ENCODE assay signal across 28 cellular contexts in genomic region chr3:47899495-47900108, GRCh38.
DNase-seq lines count a peak whose midpoint lies in the region; ATAC-seq and TF ChIP-seq lines count a peak whose summit lies in the region.
"Had no signal": no experiment of that assay in that cellular context is flagged by ENCODE, and none has a peak within 500 bp of the region (broad histone marks: within the 10 kb centered on the region; RNA-seq: fewer than 3 reads in every experiment).

No MANE protein-coding gene starts in this region.

- no peak overlapping the region for H3K4me3 Mint-ChIP-seq in brain
- H3K4me3 Mint-ChIP-seq: activated T-helper 1 cell treated with anti-CD3 and anti-CD28 coated beads, Interleukin-12 subunit alpha, Interleukin-12 subunit beta, Interleukin-2, Interleukin-4 antibody, amounts not matched to agents 30 ng/mL and 10 ng/mL and 1 ng/mL, durations not matched to agents 14 hours and 24 hours and 36 hours; B cell; WTC11 had no signal

- 83% methylated on average over 3 of the region's 3 CpGs for WGBS in smooth muscle cell (ENCODE audit: low lambda C conversion rate)

- peak overlapping the region; percentile 55 for H3K27ac ChIP-seq in smooth muscle cell (ENCODE audit: low read depth)
- H3K27ac ChIP-seq: esophagus muscularis mucosa, GM23248, KMS-11, lower lobe of right lung, neutrophil, psoas muscle, upper lobe of right lung had no signal

- H3K4me1 Mint-ChIP-seq in brain, result peaks cover 21% of the 10 kb centered on the region
- H3K4me1 Mint-ChIP-seq: B cell, WTC11 had no signal

- intact Hi-C loops in Right ventricle myocardium inferior (cut with DNase I), result no loop called here
- intact Hi-C loops in cardiac septum (cut with DNase I), result no loop called here

- H3K36me3 ChIP-seq in smooth muscle cell (ENCODE audit: low read depth), result peaks cover 4% of the 10 kb centered on the region
- H3K36me3 ChIP-seq: neutrophil had no signal

- no peaks in the 10 kb centered on the region for H3K27me3 Mint-ChIP-seq in brain
- H3K27me3 Mint-ChIP-seq: B cell had no signal

- H2AFZ ChIP-seq in smooth muscle cell (ENCODE audit: low read depth), result no peak overlapping the region
- H2AFZ ChIP-seq: GM23248 had no signal

- H3F3A ChIP-seq in smooth muscle cell (ENCODE audit: low read depth), result peaks cover 14% of the 10 kb centered on the region

- H3K9ac ChIP-seq in smooth muscle cell (ENCODE audit: low read depth), result no peak overlapping the region
- H3K9ac ChIP-seq: GM23248, KMS-11 had no signal

- peaks cover 60% of the 10 kb centered on the region for H3K36me3 Mint-ChIP-seq in brain

- H3K27me3 ChIP-seq in smooth muscle cell (ENCODE audit: low read depth), result no peaks in the 10 kb centered on the region
- H3K27me3 ChIP-seq: esophagus muscularis mucosa, neutrophil, upper lobe of right lung had no signal

- peak overlapping the region in 3 of 5 experiments; percentile 73 to 89 (median 83) for H3K27ac Mint-ChIP-seq in brain
- H3K27ac Mint-ChIP-seq: activated T-helper 1 cell treated with anti-CD3 and anti-CD28 coated beads, Interleukin-12 subunit alpha, Interleukin-12 subunit beta, Interleukin-2, Interleukin-4 antibody, amounts not matched to agents 30 ng/mL and 10 ng/mL and 1 ng/mL, durations not matched to agents 14 hours and 24 hours and 36 hours; B cell; WTC11 had no signal

- H4K20me1 ChIP-seq in smooth muscle cell (ENCODE audit: low read depth), result peaks cover 79% of the 10 kb centered on the region

- no peaks in the 10 kb centered on the region for H3K9me3 Mint-ChIP-seq in brain
- H3K9me3 Mint-ChIP-seq: activated T-helper 1 cell treated with anti-CD3 and anti-CD28 coated beads, Interleukin-12 subunit alpha, Interleukin-12 subunit beta, Interleukin-2, Interleukin-4 antibody, amounts not matched to agents 30 ng/mL and 10 ng/mL and 1 ng/mL, durations not matched to agents 14 hours and 24 hours and 36 hours; WTC11 had no signal

- no peaks in the 10 kb centered on the region for H3K9me3 ChIP-seq in smooth muscle cell (replicated peaks; ENCODE audit: low read depth)
- H3K9me3 ChIP-seq: esophagus muscularis mucosa, lower lobe of right lung, neutrophil, psoas muscle, upper lobe of right lung had no signal

- peak; percentile 37 for ATAC-seq in Right ventricle myocardium inferior
- ATAC-seq: lower lobe of right lung, psoas muscle, upper lobe of right lung, WTC11 had no signal

- no peaks in the 10 kb centered on the region for H3K4me1 ChIP-seq in smooth muscle cell (ENCODE audit: low read depth)
- H3K4me1 ChIP-seq: lower lobe of right lung, psoas muscle, upper lobe of right lung had no signal

- no peak for TF ChIP-seq CTCF in brain (conservative IDR thresholded peaks at IDR 0.05)
- TF ChIP-seq CTCF in smooth muscle cell (IDR thresholded peaks at IDR 0.05; ENCODE audit: borderline replicate concordance, insufficient read depth, poor library complexity, severe bottlenecking), result no peak

- H3K4me2 ChIP-seq in smooth muscle cell, result no peak overlapping the region
- H3K4me2 ChIP-seq: KMS-11 had no signal

- no peak overlapping the region for H3K4me3 ChIP-seq in smooth muscle cell
- H3K4me3 ChIP-seq: esophagus muscularis mucosa, GM23248, lower lobe of right lung, psoas muscle, upper lobe of right lung had no signal

- H3K79me2 ChIP-seq in smooth muscle cell (ENCODE audit: low read depth), result peaks cover 8% of the 10 kb centered on the region

- DNase-seq in Right ventricle myocardium inferior (ENCODE audit: missing footprints) (no peak), cardiac septum (ENCODE audit: low spot score) (no peak), iris pigment epithelial cell (ENCODE audit: low read depth) (peak; percentile 64), smooth muscle cell (lab: John Stamatoyannopoulos, UW; ENCODE audit: unreplicated experiment) (no peak), NCI-H1694 (lab: John Stamatoyannopoulos, UW) (no peak), DMS153 (lab: John Stamatoyannopoulos, UW) (no peak), NCI-H526 treated with DMSO at 0.1 percent for 48 hours (lab: John Stamatoyannopoulos, UW) (no peak)
- DNase-seq: activated CD4-positive, alpha-beta T cell treated with anti-CD3 and anti-CD28 coated beads, Interleukin-2, amount 50 U/mL, for 1 hour; activated naive CD4-positive, alpha-beta T cell treated with anti-CD3 and anti-CD28 coated beads, Interleukin-2, amount 50 U/mL, for 16 hours; effector memory CD4-positive, alpha-beta T cell; GF-D8; GM23248; islet precursor cell; lower lobe of right lung; NCI-H187; NCI-H526; psoas muscle; RPMI8226; stimulated activated CD4-positive, alpha-beta T cell treated with anti-CD3 and anti-CD28 coated beads, Interleukin-1b, Interleukin-23, amount 100 ng/mL, for 48 hours; T-helper 9 cell; upper lobe of right lung had no signal
